ENCODE assay signal across 20 cellular contexts in the genomic region with DNA sequence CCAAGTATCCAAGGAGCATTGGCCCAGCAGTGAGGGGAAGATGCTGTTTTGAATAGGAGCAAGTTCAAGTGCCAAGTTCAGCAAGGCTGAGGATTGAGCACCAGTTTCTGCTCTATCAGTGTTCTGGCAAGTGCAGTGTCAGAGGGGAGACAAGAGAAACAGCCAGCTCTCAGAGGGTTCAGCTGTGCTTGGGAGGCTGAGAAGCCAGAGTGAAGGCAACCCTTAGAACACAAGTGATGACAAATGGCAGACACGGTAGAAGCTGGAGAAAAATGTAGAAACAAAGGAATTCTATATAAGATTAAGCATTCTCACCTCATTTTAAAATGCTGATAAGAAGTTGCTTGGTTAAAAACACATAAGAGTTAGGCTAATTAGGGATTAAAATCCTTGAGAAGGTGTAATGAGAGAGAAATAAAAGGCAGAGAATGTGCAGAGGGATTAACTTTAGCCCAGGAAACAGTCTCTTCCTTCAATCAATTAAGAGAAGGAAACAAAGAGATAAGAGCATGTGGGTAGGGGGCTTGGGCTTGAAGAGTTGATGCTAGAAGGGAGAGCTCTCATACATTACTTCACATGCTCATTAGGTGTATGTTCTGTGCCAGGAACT.
"Had no signal": no experiment of that assay in that cellular context is flagged by ENCODE, and none has a peak within 500 bp of the region (broad histone marks: within the 10 kb centered on the region; RNA-seq: fewer than 3 reads in every experiment).

No MANE protein-coding gene starts in this region.

- ATAC-seq: gastrocnemius medialis; heart right ventricle; left cardiac atrium; left lung; left ventricle myocardium superior; lower lobe of right lung; naive thymus-derived CD4-positive, alpha-beta T cell had no signal

- H3K36me3 Mint-ChIP-seq: naive thymus-derived CD4-positive, alpha-beta T cell had no signal

- H3K4me3 Mint-ChIP-seq: naive thymus-derived CD4-positive, alpha-beta T cell had no signal

- DNase-seq: dermis blood vessel endothelial cell; dorsolateral prefrontal cortex; effector CD4-positive, alpha-beta T cell; effector memory CD4-positive, alpha-beta T cell; esophagus squamous epithelium; foreskin fibroblast; foreskin melanocyte; gastrocnemius medialis; glutamatergic neuron; head of caudate nucleus; heart right ventricle; hippocampal formation; left cardiac atrium; left lung; left ventricle myocardium superior; lower lobe of right lung; mesenchymal stem cell; midbrain; naive thymus-derived CD4-positive, alpha-beta T cell had no signal

- H3K4me1 ChIP-seq: esophagus squamous epithelium, gastrocnemius medialis, heart right ventricle, left lung, lower lobe of right lung had no signal

- H3K36me3 ChIP-seq: esophagus squamous epithelium, gastrocnemius medialis, heart right ventricle, left lung, lower lobe of right lung had no signal

- H3K27ac ChIP-seq: coronary artery, dorsolateral prefrontal cortex, esophagus squamous epithelium, gastrocnemius medialis, heart right ventricle, left lung, lower lobe of right lung had no signal

- H3K27ac Mint-ChIP-seq: naive thymus-derived CD4-positive, alpha-beta T cell had no signal

- H3K27me3 ChIP-seq: gastrocnemius medialis had no signal

- H3K9me3 ChIP-seq: gastrocnemius medialis, lower lobe of right lung had no signal

- H3K4me3 ChIP-seq: coronary artery, dorsolateral prefrontal cortex, esophagus squamous epithelium, gastrocnemius medialis, heart right ventricle, left lung, lower lobe of right lung had no signal
